ENCODE assay signal across 1 cellular context in genomic region chr4:48739560-48740019, GRCh38.
A peak's percentile ranks its signal among the peaks of the same experiment; 100 is the strongest.
TF ChIP-seq lines count a peak whose summit lies in the region.

No MANE protein-coding gene starts in this region.

TF ChIP-seq in K562, 482 proteins besides CTCF, POLR2A, EP300 and RAD21 (continued from another document and continues in another):
- TF ChIP-seq MYC (IDR thresholded peaks at IDR 0.05; ENCODE audit: low read depth, low read length) (no peak), MYC (CRISPR knock-in tag; IDR thresholded peaks at IDR 0.05; ENCODE audit: borderline replicate concordance, low read depth) (no peak), RBM25 (IDR thresholded peaks at IDR 0.05; ENCODE audit: low read depth, low read length, severe bottlenecking) (no peak), ZNF217 (CRISPR knock-in tag; IDR thresholded peaks at IDR 0.05) (no peak), BRD9 (IDR thresholded peaks at IDR 0.05; ENCODE audit: low read depth, partially characterized antibody) (peak; percentile 63), RBM14 (IDR thresholded peaks at IDR 0.05; ENCODE audit: borderline replicate concordance, insufficient read depth, low read depth, low read length) (no peak), ZNF583 (CRISPR knock-in tag; IDR thresholded peaks at IDR 0.05) (peak; percentile 99), ZNF124 (CRISPR knock-in tag; IDR thresholded peaks at IDR 0.05) (no peak), DACH1 (IDR thresholded peaks at IDR 0.05; ENCODE audit: partially characterized antibody) (peak; percentile 85), CREBBP (IDR thresholded peaks at IDR 0.05; ENCODE audit: low read depth, low read length) (no peak), SMAD4 (CRISPR knock-in tag; conservative IDR thresholded peaks at IDR 0.05) (0 out of 2 replicates have a peak, but pooled peaks have one; percentile 44), ZFP1 (CRISPR knock-in tag; IDR thresholded peaks at IDR 0.05) (no peak), ATF2 (CRISPR knock-in tag; IDR thresholded peaks at IDR 0.05) (no peak), U2AF1 (optimal IDR thresholded peaks at IDR 0.05; ENCODE audit: low read depth, low read length) (no peak), E2F3 (CRISPR knock-in tag; IDR thresholded peaks at IDR 0.05) (no peak), SAFB2 (IDR thresholded peaks at IDR 0.05; ENCODE audit: borderline replicate concordance, low read depth, low read length, severe bottlenecking) (no peak), FOXM1 (IDR thresholded peaks at IDR 0.05; ENCODE audit: low read depth) (peak; percentile 61), FOXM1 (CRISPR knock-in tag; IDR thresholded peaks at IDR 0.05; ENCODE audit: low read depth) (no peak), ZFX (CRISPR knock-in tag; IDR thresholded peaks at IDR 0.05) (no peak), CGGBP1 (CRISPR knock-in tag; IDR thresholded peaks at IDR 0.05) (no peak), IRF2 (CRISPR knock-in tag; IDR thresholded peaks at IDR 0.05) (no peak), MLLT1 (IDR thresholded peaks at IDR 0.05) (no peak), KDM4B (IDR thresholded peaks at IDR 0.05; ENCODE audit: borderline replicate concordance in 2 of 2, low read depth in 1 of 2) (no peak), NKRF (IDR thresholded peaks at IDR 0.05; ENCODE audit: borderline replicate concordance) (no peak), ZNF12 (CRISPR knock-in tag; IDR thresholded peaks at IDR 0.05) (no peak), GABPB2 (CRISPR knock-in tag; conservative IDR thresholded peaks at IDR 0.05) (no peak), FOXA1 (IDR thresholded peaks at IDR 0.05; ENCODE audit: borderline replicate concordance) (no peak), PBX2 (CRISPR knock-in tag; IDR thresholded peaks at IDR 0.05; ENCODE audit: low read depth) (no peak), PBX2 (tag; conservative IDR thresholded peaks at IDR 0.05; ENCODE audit: low read depth) (no peak), ZNF398 (CRISPR knock-in tag; IDR thresholded peaks at IDR 0.05) (no peak), MAX (CRISPR knock-in tag; IDR thresholded peaks at IDR 0.05) (no peak), ZNF347 (CRISPR knock-in tag; IDR thresholded peaks at IDR 0.05; ENCODE audit: low read depth) (no peak), FOSL1 (tag; conservative IDR thresholded peaks at IDR 0.05) (no peak), DLX4 (CRISPR knock-in tag; IDR thresholded peaks at IDR 0.05) (no peak), ZNF24 (IDR thresholded peaks at IDR 0.05) (no peak), ARID1B (IDR thresholded peaks at IDR 0.05) (peak; percentile 87), MAFF (IDR thresholded peaks at IDR 0.05; ENCODE audit: low read length) (no peak), PTTG1 (tag; IDR thresholded peaks at IDR 0.05; ENCODE audit: low read depth) (no peak), SMARCE1 (IDR thresholded peaks at IDR 0.05) (peak; percentile 68), CHD7 (IDR thresholded peaks at IDR 0.05; ENCODE audit: low read depth, low read length) (no peak), NFYB (IDR thresholded peaks at IDR 0.05; ENCODE audit: extremely low read depth, insufficient read length) (no peak), NBN (IDR thresholded peaks at IDR 0.05; ENCODE audit: low read depth) (0 out of 2 replicates have a peak, but pooled peaks have one; percentile 39), BCOR (IDR thresholded peaks at IDR 0.05) (no peak; the same call in 1 of the 2 replicates), ZNF77 (CRISPR knock-in tag; IDR thresholded peaks at IDR 0.05) (no peak), TAF7 (tag; IDR thresholded peaks at IDR 0.05) (no peak)
